30 cellular contexts compared by ENCODE assay signal in genomic region chr6:37399131-37399530, GRCh38.
"Had no signal": no experiment of that assay in that cellular context is flagged by ENCODE, and none has a peak within 500 bp of the region (broad histone marks: within the 10 kb centered on the region; RNA-seq: fewer than 3 reads in every experiment).

No MANE protein-coding gene starts in this region.

- H3K9ac ChIP-seq: parathyroid adenoma had no signal

- H3K4me1 Mint-ChIP-seq: activated naive CD4-positive, alpha-beta T cell treated with anti-CD3 and anti-CD28 coated beads, Interleukin-2, amount 10 ng/mL, durations not matched to agents 7 days and 5 days; activated naive CD8-positive, alpha-beta T cell treated with anti-CD3 and anti-CD28 coated beads, Interleukin-2, amount 10 ng/mL, durations not matched to agents 7 days and 5 days; nephron progenitor cell had no signal

- H3K79me2 ChIP-seq: parathyroid adenoma had no signal

- H3K36me3 ChIP-seq: brain microvascular endothelial cell, left ventricle myocardium inferior, transverse colon had no signal

- H2AFZ ChIP-seq: parathyroid adenoma had no signal

- H3K27ac Mint-ChIP-seq: activated naive CD4-positive, alpha-beta T cell treated with anti-CD3 and anti-CD28 coated beads, Interleukin-2, amount 10 ng/mL, durations not matched to agents 7 days and 5 days; activated naive CD8-positive, alpha-beta T cell treated with anti-CD3 and anti-CD28 coated beads, Interleukin-2, amount 10 ng/mL, durations not matched to agents 7 days and 5 days; dendritic cell treated with granulocyte-macrophage colony-stimulating factor and Interleukin-4, amounts not matched to agents 40 ng/mL and 50 ng/mL, for 4 days; nephron progenitor cell; T-helper 1 cell treated with Interleukin-12 subunit alpha and Interleukin-12 subunit beta and Interleukin-4 antibody, amounts not matched to agents 30 μg/mL and 1 μg/mL, for 36 hours had no signal

- ATAC-seq: activated CD4-positive, CD25-positive, alpha-beta regulatory T cell treated with anti-CD3 and anti-CD28 coated beads, Interleukin-2, amount 50 U/mL, for 24 hours; mucosa of descending colon; psoas muscle had no signal

- H3K4me1 ChIP-seq: parathyroid adenoma, psoas muscle, transverse colon had no signal

- DNase-seq: activated CD4-positive, alpha-beta T cell treated with anti-CD3 and anti-CD28 coated beads for 48 hours; activated CD4-positive, alpha-beta T cell treated with anti-CD3 and anti-CD28 coated beads, Interleukin-2, amount 50 U/mL, for 48 hours; activated CD8-positive, alpha-beta memory T cell treated with anti-CD3 and anti-CD28 coated beads for 24 hours; activated effector memory CD4-positive, alpha-beta T cell treated with Interleukin-2 at 50 U/mL for 16 hours; activated naive CD4-positive, alpha-beta T cell treated with anti-CD3 and anti-CD28 coated beads, Interleukin-2, amount 10 ng/mL, durations not matched to agents 7 days and 5 days; activated naive CD8-positive, alpha-beta T cell treated with anti-CD3 and anti-CD28 coated beads, Interleukin-2, amount 10 ng/mL, durations not matched to agents 7 days and 5 days; amniotic stem cell; brain microvascular endothelial cell; central memory CD4-positive, alpha-beta T cell; islet precursor cell; left ventricle myocardium inferior; mesendoderm; mucosa of descending colon; nephron progenitor cell; psoas muscle; stimulated activated CD4-positive, alpha-beta T cell treated with anti-CD3 and anti-CD28 coated beads, Interleukin-2, amount 100 ng/mL, for 48 hours; stimulated activated naive CD4-positive, alpha-beta T cell treated with Interleukin-2 at 50 U/mL for 16 hours; SW 1271; T-helper 9 cell; transverse colon; WERI-Rb-1 had no signal

- H3K9me3 ChIP-seq: left ventricle myocardium inferior, mucosa of descending colon, psoas muscle, transverse colon had no signal

- H3K9me3 Mint-ChIP-seq: activated naive CD4-positive, alpha-beta T cell treated with anti-CD3 and anti-CD28 coated beads, Interleukin-2, amount 10 ng/mL, durations not matched to agents 7 days and 5 days; activated naive CD8-positive, alpha-beta T cell treated with anti-CD3 and anti-CD28 coated beads, Interleukin-2, amount 10 ng/mL, durations not matched to agents 7 days and 5 days; dendritic cell treated with granulocyte-macrophage colony-stimulating factor and Interleukin-4, amounts not matched to agents 40 ng/mL and 50 ng/mL, for 4 days; nephron progenitor cell; T-helper 1 cell treated with Interleukin-12 subunit alpha and Interleukin-12 subunit beta and Interleukin-4 antibody, amounts not matched to agents 30 μg/mL and 1 μg/mL, for 36 hours had no signal

- FAIRE-seq: astrocyte, frontal cortex, TTC549, urothelium cell line had no signal

- H3K27me3 ChIP-seq: brain microvascular endothelial cell, transverse colon had no signal

- H3K27ac ChIP-seq: brain microvascular endothelial cell, left ventricle myocardium inferior, parathyroid adenoma, psoas muscle, transverse colon, WERI-Rb-1 had no signal

- H3K4me3 ChIP-seq: left ventricle myocardium inferior, lung, mucosa of descending colon, psoas muscle, transverse colon had no signal

- H3K4me3 Mint-ChIP-seq: activated naive CD4-positive, alpha-beta T cell treated with anti-CD3 and anti-CD28 coated beads, Interleukin-2, amount 10 ng/mL, durations not matched to agents 7 days and 5 days; activated naive CD8-positive, alpha-beta T cell treated with anti-CD3 and anti-CD28 coated beads, Interleukin-2, amount 10 ng/mL, durations not matched to agents 7 days and 5 days; dendritic cell treated with granulocyte-macrophage colony-stimulating factor and Interleukin-4, amounts not matched to agents 40 ng/mL and 50 ng/mL, for 4 days; nephron progenitor cell; T-helper 1 cell treated with Interleukin-12 subunit alpha and Interleukin-12 subunit beta and Interleukin-4 antibody, amounts not matched to agents 30 μg/mL and 1 μg/mL, for 36 hours had no signal
